In the genomic region with DNA sequence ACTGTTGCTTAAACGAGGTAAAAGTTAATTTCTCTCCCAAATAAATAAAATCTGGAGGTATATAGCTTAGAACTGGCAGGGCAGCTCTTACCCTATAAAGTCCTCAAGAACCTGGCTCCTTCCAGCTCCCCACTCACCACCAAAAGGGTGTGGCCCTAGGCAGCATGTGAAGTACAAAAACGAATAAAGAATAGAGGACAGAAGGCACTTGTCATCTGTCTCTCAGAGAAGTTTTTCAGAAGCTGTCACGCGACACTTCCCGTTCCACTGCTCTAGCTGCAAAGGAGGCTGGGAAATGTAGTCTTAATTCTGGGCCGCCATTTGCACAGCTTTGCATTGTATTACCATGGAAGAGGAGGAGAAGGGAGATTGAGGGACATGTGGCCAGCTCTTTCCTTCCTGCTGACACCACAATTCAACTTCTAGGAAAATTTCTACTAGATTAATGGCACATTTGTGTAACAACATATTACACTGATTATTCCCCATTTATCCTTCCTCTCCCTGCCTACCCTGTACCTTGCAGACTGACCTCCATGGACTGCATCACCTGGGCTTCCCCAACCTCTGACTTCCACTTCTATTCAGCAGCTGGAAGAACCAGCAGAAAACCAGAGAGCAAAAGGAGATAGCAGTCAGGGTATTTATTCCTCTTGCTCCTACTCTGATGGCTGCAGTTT, we compare ENCODE assay signal across 7 cellular contexts.
DNase-seq lines count a peak whose midpoint lies in the region; ATAC-seq, FAIRE-seq and TF ChIP-seq lines count a peak whose summit lies in the region.

No MANE protein-coding gene starts in this region.

- no peak for TF ChIP-seq CTCF in WERI-Rb-1 (IDR thresholded peaks at IDR 0.05; ENCODE audit: low read depth, low read length)
- TF ChIP-seq CTCF in bronchial epithelial cell (IDR thresholded peaks at IDR 0.05; ENCODE audit: insufficient read depth, low read length, severe bottlenecking) = no peak
- TF ChIP-seq CTCF in kidney epithelial cell (IDR thresholded peaks at IDR 0.05; ENCODE audit: insufficient read depth, low read length, poor library complexity, severe bottlenecking) = no peak

- H3K27ac ChIP-seq in WERI-Rb-1 = no peak overlapping the region

- H3K27me3 ChIP-seq in WERI-Rb-1 (ENCODE audit: insufficient read depth, low read depth, severe bottlenecking) (no peaks in the 10 kb centered on the region), bronchial epithelial cell (ENCODE audit: control insufficient read depth, insufficient read depth, low read length) (no peaks in the 10 kb centered on the region), kidney epithelial cell (ENCODE audit: control insufficient read depth, insufficient read depth, low read length) (no peaks in the 10 kb centered on the region)

- no peaks in the 10 kb centered on the region for H3K9me3 ChIP-seq in WERI-Rb-1 (ENCODE audit: severe bottlenecking)

- DNase-seq in NCI-H2107 (lab: John Stamatoyannopoulos, UW) = peak; percentile 85
- peak; percentile 66 for DNase-seq in WERI-Rb-1
- peak; percentile 76 for DNase-seq in bronchial epithelial cell (ENCODE audit: low read depth)
- DNase-seq in kidney epithelial cell (ENCODE audit: low read depth) = peak; percentile 59
- DNase-seq in stimulated activated CD4-positive, alpha-beta T cell treated with anti-CD3 and anti-CD28 coated beads, Interleukin-4, amount 100 ng/mL, for 1 hour = peak; percentile 53

- no peak for FAIRE-seq in bronchial epithelial cell (lab: Jason Lieb, UNC)

- H3K4me3 ChIP-seq in WERI-Rb-1 (ENCODE audit: low read depth, low read length) (peak overlapping the region; percentile 45), bronchial epithelial cell (ENCODE audit: low read depth, low read length) (peak overlapping the region; percentile 9), kidney epithelial cell (ENCODE audit: low read depth, low read length) (peak overlapping the region; percentile 30)

- ATAC-seq in GM18867 (IDR thresholded peaks at IDR 0.05; ENCODE audit: unreplicated experiment) (peak; percentile 100), HG03025 (IDR thresholded peaks at IDR 0.05; ENCODE audit: low FRiP score, unreplicated experiment) (peak; percentile 98)

- H3K36me3 ChIP-seq in WERI-Rb-1 (no peaks in the 10 kb centered on the region), bronchial epithelial cell (ENCODE audit: control insufficient read depth, insufficient read depth, low read length) (no peaks in the 10 kb centered on the region), kidney epithelial cell (ENCODE audit: control insufficient read depth, insufficient read depth, low read length) (no peaks in the 10 kb centered on the region)
